Comparison of ENCODE assay signal across 16 cellular contexts in genomic region chr6:134414793-134415192, GRCh38.
"Had no signal": no experiment of that assay in that cellular context is flagged by ENCODE, and none has a peak within 500 bp of the region (broad histone marks: within the 10 kb centered on the region; RNA-seq: fewer than 3 reads in every experiment).

No MANE protein-coding gene starts in this region.

- ATAC-seq: effector memory CD8-positive, alpha-beta T cell; mucosa of descending colon; natural killer cell had no signal

- H3K4me1 ChIP-seq: vagina had no signal

- H3K27ac Mint-ChIP-seq: activated naive CD4-positive, alpha-beta T cell treated with anti-CD3 and anti-CD28 coated beads for 36 hours; effector memory CD8-positive, alpha-beta T cell; immature natural killer cell; natural killer cell had no signal

- H3K4me1 Mint-ChIP-seq: central memory CD8-positive, alpha-beta T cell; natural killer cell had no signal

- H3K9me3 ChIP-seq: mucosa of descending colon, thyroid gland, vagina had no signal

- DNase-seq: activated CD4-positive, alpha-beta T cell treated with anti-CD3 and anti-CD28 coated beads for 4 hours; activated CD8-positive, alpha-beta memory T cell treated with anti-CD3 and anti-CD28 coated beads for 24 hours; activated naive CD4-positive, alpha-beta T cell treated with anti-CD3 and anti-CD28 coated beads for 36 hours; cortex of kidney; effector memory CD8-positive, alpha-beta T cell; immature natural killer cell; mucosa of descending colon; natural killer cell; occipital lobe; stimulated activated CD4-positive, alpha-beta T cell treated with anti-CD3 and anti-CD28 coated beads, Interleukin-4, amount 100 ng/mL, for 24 hours; T-helper 9 cell; thyroid gland had no signal

- H3K27ac ChIP-seq: epithelial cell of prostate, thyroid gland, vagina had no signal

- H3K36me3 ChIP-seq: thyroid gland, vagina had no signal

- H3K36me3 Mint-ChIP-seq: natural killer cell had no signal

- H3K4me3 Mint-ChIP-seq: activated naive CD4-positive, alpha-beta T cell treated with anti-CD3 and anti-CD28 coated beads for 36 hours; central memory CD8-positive, alpha-beta T cell; effector memory CD8-positive, alpha-beta T cell; immature natural killer cell; natural killer cell had no signal

- H3K27me3 ChIP-seq: thyroid gland, vagina had no signal

- H3K4me3 ChIP-seq: lung, mucosa of descending colon, thyroid gland, vagina had no signal

- H3K9me3 Mint-ChIP-seq: central memory CD8-positive, alpha-beta T cell; effector memory CD8-positive, alpha-beta T cell; natural killer cell had no signal
